23 cellular contexts compared by ENCODE assay signal in genomic region chr9:13324988-13325387, GRCh38. TPM values are rescaled to one million over a fixed set of nuclear protein-coding genes. Genes with fewer than 3 reads are reported as not detected.
DNase-seq lines count a peak whose midpoint lies in the region; ATAC-seq and TF ChIP-seq lines count a peak whose summit lies in the region.
"Had no signal": no experiment of that assay in that cellular context is flagged by ENCODE, and none has a peak within 500 bp of the region (broad histone marks: within the 10 kb centered on the region; RNA-seq: fewer than 3 reads in every experiment).

No MANE protein-coding gene starts in this region.

- intact Hi-C loops in left cardiac atrium (cut with DNase I): no loop called here
- intact Hi-C loops in Right ventricle myocardium superior (cut with DNase I): no loop called here
- intact Hi-C loops in sigmoid colon (cut with DNase I): loop anchor here (5.0 kb wide), 1 partner anchor 43 kb away; no protein-coding TSS in a partner anchor

- TF ChIP-seq POLR2A in sigmoid colon (IDR thresholded peaks at IDR 0.05): no peak
- no peak for TF ChIP-seq POLR2A in erythroblast (IDR thresholded peaks at IDR 0.05; ENCODE audit: low read length)

- peak overlapping the region in 1 of 4 donors; percentile 36 for H3K27ac ChIP-seq in sigmoid colon
- H3K27ac ChIP-seq: adrenal gland, C4-2B, gastrocnemius medialis, prostate gland, spleen, uterus had no signal

- no peaks in the 10 kb centered on the region for H3K36me3 ChIP-seq in sigmoid colon
- H3K36me3 ChIP-seq: adrenal gland, gastrocnemius medialis, prostate gland, spleen, uterus had no signal

- peaks cover 0 to 21% (median 10%) of the 10 kb centered on the region in 4 donors for H3K4me1 ChIP-seq in sigmoid colon
- H3K4me1 ChIP-seq: adrenal gland, gastrocnemius medialis, prostate gland, uterus had no signal

- no peaks in the 10 kb centered on the region for H3K27me3 ChIP-seq in sigmoid colon
- H3K27me3 ChIP-seq: adrenal gland, gastrocnemius medialis, spleen, uterus had no signal

- H3K4me3 ChIP-seq in choroid plexus epithelial cell (ENCODE audit: low read depth, low read length): no peak overlapping the region
- no peak overlapping the region for H3K4me3 ChIP-seq in sigmoid colon
- H3K4me3 ChIP-seq: adrenal gland, gastrocnemius medialis, prostate gland, spleen, uterus had no signal

- ATAC-seq in left cardiac atrium (peak; percentile 78 to 87), Right ventricle myocardium superior (ENCODE audit: poor library complexity) (no peak), HG03571 (IDR thresholded peaks at IDR 0.05; ENCODE audit: unreplicated experiment) (no peak)
- ATAC-seq: effector memory CD8-positive, alpha-beta T cell; gastrocnemius medialis; left colon; T-cell had no signal

- DNase-seq in left cardiac atrium (no peak), Right ventricle myocardium superior (no peak), choroid plexus epithelial cell (ENCODE audit: low read depth) (peak; percentile 2), globus pallidus (ENCODE audit: low spot score) (peak; percentile 7), sigmoid colon (no peak), erythroblast (lab: John Stamatoyannopoulos, UW) (no peak), NCI-H187 (lab: John Stamatoyannopoulos, UW) (no peak)
- DNase-seq: activated CD4-positive, alpha-beta T cell treated with anti-CD3 and anti-CD28 coated beads for 48 hours; DMS 273 treated with DMSO at 0.1 percent for 48 hours; effector memory CD8-positive, alpha-beta T cell; gastrocnemius medialis; GDM1; left colon; NCI-H187 treated with DMSO at 0.1 percent for 48 hours; NCI-H510A; nephron progenitor cell; spleen; T-cell; uterus had no signal

- TF ChIP-seq CTCF in choroid plexus epithelial cell (conservative IDR thresholded peaks at IDR 0.05; ENCODE audit: low read depth, low read length) (no peak), sigmoid colon (IDR thresholded peaks at IDR 0.05) (no peak)

- 74 to 91% methylated on average over 1 of the region's 1 CpG for WGBS in sigmoid colon, 2 donors

- no peak for TF ChIP-seq EP300 in sigmoid colon (IDR thresholded peaks at IDR 0.05)

- no peaks in the 10 kb centered on the region for H3K9me3 ChIP-seq in sigmoid colon
- H3K9me3 ChIP-seq: adrenal gland, gastrocnemius medialis, prostate gland, spleen, uterus had no signal

RNA-seq across cellular contexts. Expression of gene MPDZ, which starts 45.5 kb away (rescaled TPM):
- total RNA-seq in left cardiac atrium (10 to 100 TPM; 52.3 to 63.1 TPM), Right ventricle myocardium superior (64.3 TPM), sigmoid colon (10 to 100 TPM; 62.8 to 72.2 (median 65.9) TPM)
- polyA plus RNA-seq in sigmoid colon: 1 to 10 TPM; 3.6 to 5.1 (median 4.0) TPM

Comparison
In these comparisons a context has a peak if more than half of its experiments do, and no peak if none do; other contexts are left out.
1. ATAC-seq: peak in left cardiac atrium (2 of 2); none in Right ventricle myocardium superior (single experiment) and HG03571 (single experiment).
2. DNase-seq: peak in choroid plexus epithelial cell (single experiment) and globus pallidus (single experiment); none in left cardiac atrium (single experiment), Right ventricle myocardium superior (single experiment), sigmoid colon (single experiment), erythroblast (0 of 2) and NCI-H187 (0 of 2).